Comparison of ENCODE assay signal across 28 cellular contexts in the genomic region with DNA sequence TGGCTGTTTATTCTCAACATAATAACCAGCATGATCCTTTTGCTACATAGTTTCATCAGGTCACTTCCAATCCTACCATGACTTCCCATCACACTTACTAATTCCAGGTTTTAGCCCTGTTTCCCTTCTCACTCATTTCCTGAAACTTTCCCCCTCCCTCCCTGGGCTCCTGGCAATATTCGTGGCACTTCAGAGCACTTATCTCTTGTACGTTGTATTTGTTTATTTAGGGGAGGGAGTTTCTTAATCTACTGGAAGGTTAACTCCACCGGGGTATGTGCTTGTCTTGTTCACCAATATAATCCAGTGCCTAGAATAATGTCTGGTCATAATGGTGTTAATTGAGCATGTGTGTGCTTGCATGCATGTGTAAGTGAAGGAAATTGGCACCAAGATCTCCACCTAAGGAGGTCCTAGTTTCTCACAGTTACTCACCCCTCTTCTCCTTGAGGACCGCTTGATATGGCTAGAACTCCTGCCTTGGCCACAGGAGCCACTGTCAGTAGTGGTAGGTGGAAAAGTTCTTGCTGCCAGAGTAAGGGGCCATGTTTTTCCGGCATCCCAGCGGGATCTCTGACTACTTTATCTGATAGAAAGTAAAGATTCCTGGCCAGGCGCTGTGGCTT. TPM values are rescaled to one million over a fixed set of nuclear protein-coding genes. Genes with fewer than 3 reads are reported as not detected.
DNase-seq lines count a peak whose midpoint lies in the region; ATAC-seq and TF ChIP-seq lines count a peak whose summit lies in the region.
"Had no signal": no experiment of that assay in that cellular context is flagged by ENCODE, and none has a peak within 500 bp of the region (broad histone marks: within the 10 kb centered on the region; RNA-seq: fewer than 3 reads in every experiment).

No MANE protein-coding gene starts in this region.

- 22 to 41% (median 37%) methylated on average over 7 of the region's 7 CpGs for WGBS in stomach, 5 donors

- H3K27me3 Mint-ChIP-seq in activated T-cell treated with anti-CD3 and anti-CD28 coated beads, Interleukin-2, amount 50 U/mL, for 24 hours = no peaks in the 10 kb centered on the region
- H3K27me3 Mint-ChIP-seq in activated T-cell treated with anti-CD3 and anti-CD28 coated beads, Interleukin-2, amount 50 U/mL, for 72 hours (ENCODE audit: low read depth) = no peaks in the 10 kb centered on the region
- H3K27me3 Mint-ChIP-seq in WTC11 (ENCODE audit: low read depth) = no peaks in the 10 kb centered on the region
- H3K27me3 Mint-ChIP-seq: activated CD4-positive, alpha-beta T cell treated with anti-CD3 and anti-CD28 coated beads, Interleukin-2, amount 10 ng/mL, durations not matched to agents 7 days and 5 days; T-helper 17 cell had no signal

- no peak for TF ChIP-seq POLR2A in stomach (IDR thresholded peaks at IDR 0.05)

- TF ChIP-seq CTCF in WTC11 (IDR thresholded peaks at IDR 0.05) = no peak
- no peak for TF ChIP-seq CTCF in left lung (IDR thresholded peaks at IDR 0.05)
- no peak for TF ChIP-seq CTCF in stomach (IDR thresholded peaks at IDR 0.05)
- no peak for TF ChIP-seq CTCF in GM13976 (IDR thresholded peaks at IDR 0.05; ENCODE audit: borderline replicate concordance, control extremely low read depth, extremely low read depth, insufficient read depth, missing control alignments)

- H3K4me3 ChIP-seq in left lung (no peak overlapping the region), stomach (no peak overlapping the region)
- H3K4me3 ChIP-seq: BLaER1 treated with 17β-estradiol and CSF1 and Interleukin-3, amounts not matched to agents 10 nM and 100 nM; GM23248; spleen had no signal

- peaks cover 22% of the 10 kb centered on the region for H3K4me1 Mint-ChIP-seq in activated T-cell treated with anti-CD3 and anti-CD28 coated beads, Interleukin-2, amount 50 U/mL, for 24 hours (ENCODE audit: low read depth)
- H3K4me1 Mint-ChIP-seq in activated T-cell treated with anti-CD3 and anti-CD28 coated beads, Interleukin-2, amount 50 U/mL, for 72 hours (ENCODE audit: low read depth) = peaks cover 15% of the 10 kb centered on the region
- no peaks in the 10 kb centered on the region for H3K4me1 Mint-ChIP-seq in WTC11

- no peak for TF ChIP-seq EP300 in stomach (IDR thresholded peaks at IDR 0.05)

- POLR2A ChIA-PET in WTC11 (lab: Charles Lee) = interaction anchor here (1.2 kb wide), 1 partner anchor 44 kb away, joined by 3 read pairs; no protein-coding TSS in a partner anchor

- CTCF ChIA-PET in WTC11 (lab: Charles Lee) = interaction anchor here (3.6 kb wide), 1 partner anchor 43 kb away, joined by 109 read pairs; no protein-coding TSS in a partner anchor

- no peak for DNase-seq in activated T-cell treated with anti-CD3 and anti-CD28 coated beads, Interleukin-2, amount 50 U/mL, for 24 hours
- DNase-seq in activated T-cell treated with anti-CD3 and anti-CD28 coated beads, Interleukin-2, amount 50 U/mL, for 72 hours = no peak
- DNase-seq in WTC11 (ENCODE audit: low spot score) = no peak
- no peak for DNase-seq in left lung
- DNase-seq in stomach = peak; percentile 37
- DNase-seq in GM13976 (ENCODE audit: low spot score) = no peak
- DNase-seq: activated CD4-positive, alpha-beta T cell treated with anti-CD3 and anti-CD28 coated beads, Interleukin-2, amount 10 ng/mL, durations not matched to agents 7 days and 5 days; activated CD8-positive, alpha-beta memory T cell treated with anti-CD3 and anti-CD28 coated beads, Interleukin-2, amount 50 U/mL, for 4 hours; activated effector memory CD4-positive, alpha-beta T cell treated with anti-CD3 and anti-CD28 coated beads, Interleukin-2, amount 50 U/mL, for 16 hours; central memory CD4-positive, alpha-beta T cell; erythroblast; GM23248; midbrain; MM.1S; NCI-H146; NCI-H82; PC-3; spleen; stimulated activated CD4-positive, alpha-beta T cell treated with anti-CD3 and anti-CD28 coated beads, Interleukin-4, amount 100 ng/mL, for 24 hours; T-helper 17 cell had no signal

- intact Hi-C loops in left lung (cut with DNase I) (loop anchor here in 1 of 2 donors (10.0 kb wide), 1 partner anchor 46 kb away; no protein-coding TSS in a partner anchor), stomach (cut with DNase I; ENCODE audit: low total_unique reads) (loop anchor here (5.0 kb wide), 1 partner anchor 44 kb away; no protein-coding TSS in a partner anchor)

- ATAC-seq in activated T-cell treated with anti-CD3 and anti-CD28 coated beads, Interleukin-2, amount 50 U/mL, for 72 hours (replicated peaks in 1 of 2) = no peak
- ATAC-seq in WTC11 (no peak), left lung (peak; percentile 81), HG03565 (IDR thresholded peaks at IDR 0.05; ENCODE audit: unreplicated experiment) (no peak), HG02798 (IDR thresholded peaks at IDR 0.05; ENCODE audit: poor library complexity, unreplicated experiment) (no peak)
- ATAC-seq: PC-3, T-helper 17 cell had no signal

- H3K4me1 ChIP-seq in left lung = peaks cover 0 to 4% of the 10 kb centered on the region in 2 donors
- H3K4me1 ChIP-seq in stomach = peaks cover 24 to 48% (median 37%) of the 10 kb centered on the region in 4 donors
- H3K4me1 ChIP-seq: BLaER1 treated with 17β-estradiol and CSF1 and Interleukin-3, amounts not matched to agents 10 nM and 100 nM had no signal

- no peaks in the 10 kb centered on the region for H3K27me3 ChIP-seq in left lung
- H3K27me3 ChIP-seq in stomach = no peaks in the 10 kb centered on the region
- H3K27me3 ChIP-seq: BLaER1 treated with 17β-estradiol and CSF1 and Interleukin-3, amounts not matched to agents 10 nM and 100 nM; spleen had no signal

- no peaks in the 10 kb centered on the region for H3K9me3 ChIP-seq in left lung
- no peaks in the 10 kb centered on the region for H3K9me3 ChIP-seq in stomach
- H3K9me3 ChIP-seq: BLaER1 treated with 17β-estradiol and CSF1 and Interleukin-3, amounts not matched to agents 10 nM and 100 nM; spleen had no signal

- no peak overlapping the region for H3K4me3 Mint-ChIP-seq in activated T-cell treated with anti-CD3 and anti-CD28 coated beads, Interleukin-2, amount 50 U/mL, for 24 hours
- H3K4me3 Mint-ChIP-seq in activated T-cell treated with anti-CD3 and anti-CD28 coated beads, Interleukin-2, amount 50 U/mL, for 72 hours = no peak overlapping the region
- no peak overlapping the region for H3K4me3 Mint-ChIP-seq in WTC11
- H3K4me3 Mint-ChIP-seq: activated CD4-positive, alpha-beta T cell treated with anti-CD3 and anti-CD28 coated beads, Interleukin-2, amount 10 ng/mL, durations not matched to agents 7 days and 5 days; neural crest cell; T-helper 17 cell had no signal

- H3K9me3 Mint-ChIP-seq in activated T-cell treated with anti-CD3 and anti-CD28 coated beads, Interleukin-2, amount 50 U/mL, for 24 hours = no peaks in the 10 kb centered on the region
- no peaks in the 10 kb centered on the region for H3K9me3 Mint-ChIP-seq in activated T-cell treated with anti-CD3 and anti-CD28 coated beads, Interleukin-2, amount 50 U/mL, for 72 hours
- no peaks in the 10 kb centered on the region for H3K9me3 Mint-ChIP-seq in WTC11
- H3K9me3 Mint-ChIP-seq: activated CD4-positive, alpha-beta T cell treated with anti-CD3 and anti-CD28 coated beads, Interleukin-2, amount 10 ng/mL, durations not matched to agents 7 days and 5 days; neural crest cell had no signal

- peaks cover 0 to 100% of the 10 kb centered on the region in 2 donors for H3K36me3 ChIP-seq in left lung
- H3K36me3 ChIP-seq in stomach = peaks cover 63 to 100% (median 99%) of the 10 kb centered on the region in 4 donors

- peaks cover 93% of the 10 kb centered on the region for H3K36me3 Mint-ChIP-seq in activated T-cell treated with anti-CD3 and anti-CD28 coated beads, Interleukin-2, amount 50 U/mL, for 24 hours (ENCODE audit: low read depth)
- peaks cover 7 to 41% of the 10 kb centered on the region in 2 donors for H3K36me3 Mint-ChIP-seq in activated T-cell treated with anti-CD3 and anti-CD28 coated beads, Interleukin-2, amount 50 U/mL, for 72 hours (ENCODE audit: insufficient read depth in 2 of 2)
- H3K36me3 Mint-ChIP-seq in WTC11 = peaks cover 81% of the 10 kb centered on the region

- in situ Hi-C loops in GM13976 (cut with MboI; ENCODE audit: low sequenced_read_pairs, unreplicated experiment) = no loop called here

- H3K27ac ChIP-seq in left lung = peak overlapping the region; percentile 34 to 42
- peak overlapping the region; percentile 8 to 63 (median 50) for H3K27ac ChIP-seq in stomach
- H3K27ac ChIP-seq: BLaER1 treated with 17β-estradiol and CSF1 and Interleukin-3, amounts not matched to agents 10 nM and 100 nM; GM23248; spleen had no signal

- H3K27ac Mint-ChIP-seq in activated T-cell treated with anti-CD3 and anti-CD28 coated beads, Interleukin-2, amount 50 U/mL, for 24 hours = peak overlapping the region; percentile 1
- no peak overlapping the region for H3K27ac Mint-ChIP-seq in activated T-cell treated with anti-CD3 and anti-CD28 coated beads, Interleukin-2, amount 50 U/mL, for 72 hours
- H3K27ac Mint-ChIP-seq in WTC11 = peak overlapping the region; percentile 62; the same call in 1 of the 2 replicates
- H3K27ac Mint-ChIP-seq: T-helper 17 cell had no signal

TF ChIP-seq in WTC11, 78 proteins besides CTCF, POLR2A, EP300 and RAD21 (continues in another document):
- no peak for TF ChIP-seq OVOL2 (CRISPR knock-in tag; IDR thresholded peaks at IDR 0.05; ENCODE audit: borderline replicate concordance)

RNA-seq across cellular contexts. Expression of a gene that starts 11.7 kb away (rescaled TPM):
- total RNA-seq in activated T-cell treated with anti-CD3 and anti-CD28 coated beads, Interleukin-2, amount 50 U/mL, for 72 hours = 100 to 1,000 TPM; 826 to 905 TPM
- total RNA-seq in WTC11 (2021) (611 to 645 TPM (median 645 TPM) in 3 replicates), left lung (100 to 1,000 TPM; 310 to 378 TPM), stomach (100 to 1,000 TPM; 271 to 452 (median 385) TPM)
- polyA plus RNA-seq in stomach = 100 to 1,000 TPM; 254 to 657 (median 378) TPM

RNA-seq across cellular contexts. Expression of a gene that starts 16.8 kb away (rescaled TPM):
- 10 to 100 TPM; 22.8 to 28.2 TPM for total RNA-seq in activated T-cell treated with anti-CD3 and anti-CD28 coated beads, Interleukin-2, amount 50 U/mL, for 72 hours
- total RNA-seq in WTC11 (2021) (17.1 to 19.1 TPM (median 17.9 TPM) in 3 replicates), left lung (10 to 100 TPM; 15.2 to 21.9 TPM), stomach (100 to 1,000 TPM in 1 of 5 donors, 10 to 100 TPM in 3, 1 to 10 TPM in 1; 6.8 to 210 (median 18.3) TPM)
- polyA plus RNA-seq in stomach = 10 to 100 TPM; 12.5 to 19.0 (median 14.8) TPM

RNA-seq across cellular contexts. Expression of a gene that starts 37.7 kb away (rescaled TPM):
- total RNA-seq in activated T-cell treated with anti-CD3 and anti-CD28 coated beads, Interleukin-2, amount 50 U/mL, for 72 hours = under 1 TPM in 1 of 2 donors, not detected in 1; 0.29 TPM
- 0.69 to 0.89 TPM (median 0.79 TPM) in 3 replicates for total RNA-seq in WTC11 (2021)
- not detected for total RNA-seq in left lung
- not detected for total RNA-seq in stomach
- polyA plus RNA-seq in stomach = not detected
- total RNA-seq: activated CD4-positive, alpha-beta T cell treated with anti-CD3 and anti-CD28 coated beads, Interleukin-2, amount 10 ng/mL, durations not matched to agents 7 days and 5 days; frontal cortex; GM23248; kidney epithelial cell; PC-3; pulmonary artery endothelial cell; SK-MEL-5; spleen; T-helper 17 cell had no signal
- polyA plus RNA-seq: GM23248, spleen had no signal

RNA-seq across cellular contexts. Expression of a gene that starts 45.2 kb away (rescaled TPM):
- 10 to 100 TPM; 21.3 to 21.6 TPM for total RNA-seq in activated T-cell treated with anti-CD3 and anti-CD28 coated beads, Interleukin-2, amount 50 U/mL, for 72 hours
- 34.1 to 47.2 TPM (median 38.6 TPM) in 3 replicates for total RNA-seq in WTC11 (2021)
- total RNA-seq in left lung = 10 to 100 TPM; 35.8 to 36.8 TPM
- 100 to 1,000 TPM in 3 of 5 donors, 10 to 100 TPM in 2; 31.4 to 155 (median 112) TPM for total RNA-seq in stomach
- 10 to 100 TPM; 17.7 to 55.1 (median 35.6) TPM for polyA plus RNA-seq in stomach

RNA-seq across cellular contexts. Expression of a gene that starts 53.2 kb away (rescaled TPM):
- total RNA-seq in activated T-cell treated with anti-CD3 and anti-CD28 coated beads, Interleukin-2, amount 50 U/mL, for 72 hours = 10 to 100 TPM; 14.9 to 22.7 TPM
- 33.0 to 36.4 TPM (median 36.3 TPM) in 3 replicates for total RNA-seq in WTC11 (2021)
- total RNA-seq in left lung = 10 to 100 TPM; 12.6 to 16.7 TPM
- 100 to 1,000 TPM in 2 of 5 donors, 10 to 100 TPM in 1, under 1 TPM in 1, not detected in 1; 0.45 to 158 (median 60.4) TPM for total RNA-seq in stomach
- polyA plus RNA-seq in stomach = 10 to 100 TPM; 18.2 to 27.2 (median 23.4) TPM
